In genomic region chr11:2400069-2400760, GRCh38 we compare ENCODE assay signal across 8 cellular contexts. TPM values are rescaled to one million over a fixed set of nuclear protein-coding genes. Genes with fewer than 3 reads are reported as not detected.
DNase-seq lines count a peak whose midpoint lies in the region; ATAC-seq, FAIRE-seq and TF ChIP-seq lines count a peak whose summit lies in the region.

TSSC4 (plus strand) TSS chr11:2400750; CDS start chr11:2402634, 1,884 bp downstream.

- TF ChIP-seq POLR2A in endothelial cell of umbilical vein (IDR thresholded peaks at IDR 0.05; ENCODE audit: low read depth, low read length), result peak; percentile 96

- POLR2A ChIA-PET in endothelial cell of umbilical vein (lab: Charles Lee), result interaction anchor here (0.6 to 2.1 kb wide), 6 partner anchors 13 to 692 kb away, joined by 3 to 12 read pairs (median 5); partner anchors contain the start of gene CD81

- H3K27me3 ChIP-seq in OCI-LY3 (ENCODE audit: low read depth, low read length), result no peaks in the 10 kb centered on the region
- H3K27me3 ChIP-seq in endothelial cell of umbilical vein (ENCODE audit: control insufficient read depth in 2 of 2, insufficient read depth in 2 of 2, low read length in 2 of 2), result no peaks in the 10 kb centered on the region

- no peaks in the 10 kb centered on the region for H3K9me1 ChIP-seq in endothelial cell of umbilical vein (replicated peaks; ENCODE audit: control insufficient read depth, extremely low read depth, insufficient read depth, low read length)

- DNase-seq in D721Med (ENCODE audit: insufficient read length, low spot score) (peak; percentile 95), HuH-7 (ENCODE audit: low spot score) (peak; percentile 100), activated T-cell treated with anti-CD3 and anti-CD28 coated beads for 1 hour (ENCODE audit: low read depth) (peak; percentile 98), endothelial cell of umbilical vein (ENCODE audit: low read depth, low spot score) (peak; percentile 100), middle frontal gyrus (ENCODE audit: extremely low spot score, low spot score) (peak; percentile 100)
- peak; percentile 98 for DNase-seq in stimulated activated CD8-positive, alpha-beta memory T cell treated with anti-CD3 and anti-CD28 coated beads, Interleukin-4, amount 100 ng/mL, for 1 hour (ENCODE audit: low read depth in 2 of 2, low spot score in 1 of 2)

- H3K4me3 ChIP-seq in OCI-LY3 (ENCODE audit: low read length) (peak within 1 kb of the TSS; percentile 97), endothelial cell of umbilical vein (replicated peaks in 1 of 3; ENCODE audit: insufficient read depth in 1 of 3, low read depth in 1 of 3, low read length in 3 of 3) (peak within 1 kb of the TSS; percentile 56 to 86 (median 81))

- peak; percentile 78 for ATAC-seq in GM21447 (IDR thresholded peaks at IDR 0.05; ENCODE audit: unreplicated experiment)

- H4K20me1 ChIP-seq in OCI-LY3 (ENCODE audit: insufficient read depth, low read length), result no peaks in the 10 kb centered on the region
- no peaks in the 10 kb centered on the region for H4K20me1 ChIP-seq in endothelial cell of umbilical vein (replicated peaks; ENCODE audit: control insufficient read depth, extremely low read depth, insufficient read depth, low read length)

- no TSS peak for BruUV-seq in endothelial cell of umbilical vein (replicated peaks; lab: Mats Ljungman, UMichigan)

- H3K4me2 ChIP-seq in OCI-LY3 (ENCODE audit: low read length) (peak within 1 kb of the TSS; percentile 95), endothelial cell of umbilical vein (ENCODE audit: insufficient read depth, low read length) (peak within 1 kb of the TSS; percentile 82)

- H2AFZ ChIP-seq in OCI-LY3 (ENCODE audit: low read depth, low read length) (no peak within 1 kb of the TSS), endothelial cell of umbilical vein (ENCODE audit: low read depth, low read length) (peak within 1 kb of the TSS; percentile 3)

- H3K9me3 ChIP-seq in OCI-LY3 (ENCODE audit: insufficient read depth, low read length), result no peaks in the 10 kb centered on the region
- H3K9me3 ChIP-seq in endothelial cell of umbilical vein (replicated peaks; ENCODE audit: control insufficient read depth, insufficient read depth, low read length), result no peaks in the 10 kb centered on the region

- H3K27ac ChIP-seq in OCI-LY3 (ENCODE audit: low read length) (peak within 1 kb of the TSS; percentile 56), endothelial cell of umbilical vein (ENCODE audit: insufficient read depth, low read depth, low read length) (peak within 1 kb of the TSS; percentile 99)

- peak within 1 kb of the TSS; percentile 82 for H3K9ac ChIP-seq in OCI-LY3 (ENCODE audit: low read length)
- peak within 1 kb of the TSS; percentile 97 for H3K9ac ChIP-seq in endothelial cell of umbilical vein (replicated peaks; ENCODE audit: extremely low read depth, insufficient read depth, low read length)

- dilution Hi-C loops in endothelial cell of umbilical vein (cut with MboI; ENCODE audit: extremely low pct_ligation_motif_present, low sequenced_read_pairs), result no loop called here

- H3K79me2 ChIP-seq in OCI-LY3 (ENCODE audit: low read length), result peaks cover 20% of the 10 kb centered on the region
- H3K79me2 ChIP-seq in endothelial cell of umbilical vein (ENCODE audit: control insufficient read depth, insufficient read depth, low read length), result peaks cover 17% of the 10 kb centered on the region

- intact Hi-C loops in endothelial cell of umbilical vein (cut with micrococcal nuclease), result loop anchor here (1.0 kb wide), 5 partner anchors 17 to 533 kb away; no protein-coding TSS in a partner anchor

- CTCF ChIA-PET in endothelial cell of umbilical vein (lab: Charles Lee), result interaction anchor here (0.6 to 5.0 kb wide), 11 partner anchors 12 to 638 kb away, joined by 3 to 42 read pairs (median 5); partner anchors contain the start of gene CD81

- H3K4me1 ChIP-seq in OCI-LY3 (ENCODE audit: low read length), result peaks cover 11% of the 10 kb centered on the region
- H3K4me1 ChIP-seq in endothelial cell of umbilical vein (ENCODE audit: control insufficient read depth, extremely low read depth, insufficient read depth, low read length), result peaks cover 18% of the 10 kb centered on the region

- TF ChIP-seq CTCF in D721Med (IDR thresholded peaks at IDR 0.05; ENCODE audit: insufficient read depth, missing control alignments) (peak; percentile 97), OCI-LY3 (IDR thresholded peaks at IDR 0.05; ENCODE audit: low read depth, low read length) (peak; percentile 89), endothelial cell of umbilical vein (IDR thresholded peaks at IDR 0.05; ENCODE audit: extremely low read depth in 1 of 2, insufficient read depth in 1 of 2, low read depth in 1 of 2, low read length in 2 of 2) (peak; percentile 99)

- FAIRE-seq in D721Med (lab: Jason Lieb, UNC), result no peak
- peak; percentile 100 for FAIRE-seq in endothelial cell of umbilical vein (lab: Jason Lieb, UNC)

- H3K36me3 ChIP-seq in OCI-LY3 (replicated peaks; ENCODE audit: low read depth, low read length) (peaks cover 3% of the 10 kb centered on the region), endothelial cell of umbilical vein (ENCODE audit: control insufficient read depth in 2 of 2, extremely low read depth in 1 of 2, insufficient read depth in 2 of 2, low read length in 2 of 2) (peaks cover 7 to 35% of the 10 kb centered on the region in 2 experiments)

TF ChIP-seq in endothelial cell of umbilical vein, 7 proteins besides CTCF, POLR2A, EP300 and RAD21:
- no peak for TF ChIP-seq GATA2 (IDR thresholded peaks at IDR 0.05; ENCODE audit: insufficient read depth, insufficient read length, low read depth, low read length)
- TF ChIP-seq JUN (IDR thresholded peaks at IDR 0.05; ENCODE audit: borderline replicate concordance, insufficient read depth, insufficient read length, low read depth), result peak; percentile 66
- no peak for TF ChIP-seq MAX (IDR thresholded peaks at IDR 0.05; ENCODE audit: insufficient read depth, insufficient read length)
- TF ChIP-seq EZH2 (IDR thresholded peaks at IDR 0.05; ENCODE audit: borderline replicate concordance, low read depth, low read length, severe bottlenecking), result no peak
- peak; percentile 98 for TF ChIP-seq POLR2AphosphoS5 (IDR thresholded peaks at IDR 0.05; ENCODE audit: insufficient read depth, low read depth, low read length)
TF ChIP-seq in endothelial cell of umbilical vein: peak in this region for 2.

RNA-seq across cellular contexts. Expression of gene TSSC4, which starts in this region (rescaled TPM):
- total RNA-seq in endothelial cell of umbilical vein, result 59.6 and 61.9 TPM in 2 replicates
- 42.7 and 53.4 TPM in 2 replicates for polyA plus RNA-seq in endothelial cell of umbilical vein
- 18.3 and 31.5 TPM in 2 replicates for polyA plus RNA-seq in endothelial cell of umbilical vein (2011; cell fraction: cytosol; rRNA removed)
- polyA plus RNA-seq in endothelial cell of umbilical vein (2011; cell fraction: nucleus; rRNA removed), result 49.2 and 51.9 TPM in 2 replicates
- polyA plus RNA-seq in endothelial cell of umbilical vein (2012), result 32.6 and 42.6 TPM in 2 replicates
- polyA minus RNA-seq in endothelial cell of umbilical vein, result 20.5 and 25.8 TPM in 2 replicates
- polyA minus RNA-seq in endothelial cell of umbilical vein (2011; cell fraction: cytosol; rRNA and poly(A)+ RNA removed), result 15.2 TPM
- polyA minus RNA-seq in endothelial cell of umbilical vein (2011; cell fraction: nucleus; rRNA and poly(A)+ RNA removed), result 24.1 and 48.8 TPM in 2 replicates

Comparison
In these comparisons a context has a peak if more than half of its experiments do, and no peak if none do; other contexts are left out.
1. Peak in every context shown above with its lines: DNase-seq, ATAC-seq, H3K4me3 ChIP-seq and H3K27ac ChIP-seq.